In genomic region chr5:50853151-50853550, GRCh38 we compare ENCODE assay signal across 7 cellular contexts.
DNase-seq lines count a peak whose midpoint lies in the region; ATAC-seq and TF ChIP-seq lines count a peak whose summit lies in the region.

No MANE protein-coding gene starts in this region.

- ATAC-seq in GM19351 (IDR thresholded peaks at IDR 0.05; ENCODE audit: unreplicated experiment): peak; percentile 67
- ATAC-seq in HG03025 (IDR thresholded peaks at IDR 0.05; ENCODE audit: low FRiP score, unreplicated experiment): peak; percentile 88

- H3K4me3 ChIP-seq in Peyer's patch: no peak overlapping the region
- H3K4me3 ChIP-seq in spleen: no peak overlapping the region
- no peak overlapping the region for H3K4me3 ChIP-seq in ascending aorta

- H3K4me1 ChIP-seq in Peyer's patch (peaks cover 0 to 7% (median 0%) of the 10 kb centered on the region in 4 donors), spleen (peaks cover 0 to 58% (median 25%) of the 10 kb centered on the region in 6 donors), ascending aorta (no peaks in the 10 kb centered on the region)

- no peaks in the 10 kb centered on the region for H3K9me3 ChIP-seq in Peyer's patch
- no peaks in the 10 kb centered on the region for H3K9me3 ChIP-seq in spleen
- no peaks in the 10 kb centered on the region for H3K9me3 ChIP-seq in ascending aorta

- no peaks in the 10 kb centered on the region for H3K36me3 ChIP-seq in Peyer's patch
- H3K36me3 ChIP-seq in spleen: no peaks in the 10 kb centered on the region
- no peaks in the 10 kb centered on the region for H3K36me3 ChIP-seq in ascending aorta

- TF ChIP-seq POLR2A in Peyer's patch (IDR thresholded peaks at IDR 0.05) (no peak), spleen (IDR thresholded peaks at IDR 0.05) (no peak)

- no peaks in the 10 kb centered on the region for H3K27me3 ChIP-seq in Peyer's patch
- H3K27me3 ChIP-seq in spleen (replicated peaks in 1 of 7): no peaks in the 10 kb centered on the region
- no peaks in the 10 kb centered on the region for H3K27me3 ChIP-seq in ascending aorta

- TF ChIP-seq CTCF in Peyer's patch (IDR thresholded peaks at IDR 0.05) (no peak), spleen (IDR thresholded peaks at IDR 0.05 in 8 of 11, conservative IDR thresholded peaks at IDR 0.05 in 3 of 11) (no peak), ascending aorta (IDR thresholded peaks at IDR 0.05) (no peak)

- intact Hi-C loops in spleen (cut with DNase I; ENCODE audit: low total_unique reads) (no loop called here), ascending aorta (cut with DNase I) (no loop called here)

- DNase-seq in Peyer's patch: peak in 2 of 3 donors; percentile 57 to 74
- peak; percentile 77 for DNase-seq in spleen
- no peak for DNase-seq in A172 (ENCODE audit: low spot score)
- no peak for DNase-seq in COR-L47 (lab: John Stamatoyannopoulos, UW)
- no peak for DNase-seq in ascending aorta (ENCODE audit: low spot score in 2 of 2)

- H3K27ac ChIP-seq in Peyer's patch (peak overlapping the region in 1 of 4 donors; percentile 13), spleen (peak overlapping the region in 5 of 8 donors; percentile 40 to 68 (median 61)), ascending aorta (no peak overlapping the region)

- WGBS in spleen, 5 donors: 31 to 46% (median 40%) methylated on average over 4 of the region's 4 CpGs

Comparison
In these comparisons a context has a peak if more than half of its experiments do, and no peak if none do; other contexts are left out.
1. DNase-seq: peak in Peyer's patch (2 of 3) and spleen (single experiment); none in A172 (single experiment), COR-L47 (single experiment) and ascending aorta (0 of 2).
2. H3K27ac ChIP-seq: peak in spleen (5 of 8); none in ascending aorta (0 of 2).